Comparison of ENCODE assay signal across 1 cellular context in genomic region chr14:54567224-54567633, GRCh38.
A peak's percentile ranks its signal among the peaks of the same experiment; 100 is the strongest.
TF ChIP-seq lines count a peak whose summit lies in the region.

No MANE protein-coding gene starts in this region.

TF ChIP-seq in HepG2, 621 proteins besides CTCF, POLR2A, EP300 and RAD21 (continued from another document and continues in another):
- TF ChIP-seq, protein P1, sequence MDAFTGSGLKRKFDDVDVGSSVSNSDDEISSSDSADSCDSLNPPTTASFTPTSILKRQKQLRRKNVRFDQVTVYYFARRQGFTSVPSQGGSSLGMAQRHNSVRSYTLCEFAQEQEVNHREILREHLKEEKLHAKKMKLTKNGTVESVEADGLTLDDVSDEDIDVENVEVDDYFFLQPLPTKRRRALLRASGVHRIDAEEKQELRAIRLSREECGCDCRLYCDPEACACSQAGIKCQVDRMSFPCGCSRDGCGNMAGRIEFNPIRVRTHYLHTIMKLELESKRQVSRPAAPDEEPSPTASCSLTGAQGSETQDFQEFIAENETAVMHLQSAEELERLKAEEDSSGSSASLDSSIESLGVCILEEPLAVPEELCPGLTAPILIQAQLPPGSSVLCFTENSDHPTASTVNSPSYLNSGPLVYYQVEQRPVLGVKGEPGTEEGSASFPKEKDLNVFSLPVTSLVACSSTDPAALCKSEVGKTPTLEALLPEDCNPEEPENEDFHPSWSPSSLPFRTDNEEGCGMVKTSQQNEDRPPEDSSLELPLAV (CRISPR knock-in tag; conservative IDR thresholded peaks at IDR 0.05; ENCODE audit: low read depth): no peak
- TF ChIP-seq PCBP1 (IDR thresholded peaks at IDR 0.05; ENCODE audit: borderline replicate concordance, low read depth, low read length): no peak
- TF ChIP-seq SKI (IDR thresholded peaks at IDR 0.05; ENCODE audit: partially characterized antibody): no peak
- TF ChIP-seq ZNF672 (CRISPR knock-in tag; IDR thresholded peaks at IDR 0.05): no peak
- TF ChIP-seq ZNF878 (CRISPR knock-in tag; IDR thresholded peaks at IDR 0.05): no peak
- no peak for TF ChIP-seq ZMYM4 (CRISPR knock-in tag; IDR thresholded peaks at IDR 0.05)
- no peak for TF ChIP-seq SP1 (IDR thresholded peaks at IDR 0.05)
- TF ChIP-seq SP1 (CRISPR knock-in tag; IDR thresholded peaks at IDR 0.05): no peak
- no peak for TF ChIP-seq ZFP37 (CRISPR knock-in tag; IDR thresholded peaks at IDR 0.05; ENCODE audit: borderline replicate concordance)
- no peak for TF ChIP-seq CSRNP1 (CRISPR knock-in tag; IDR thresholded peaks at IDR 0.05)
- TF ChIP-seq, protein P2, sequence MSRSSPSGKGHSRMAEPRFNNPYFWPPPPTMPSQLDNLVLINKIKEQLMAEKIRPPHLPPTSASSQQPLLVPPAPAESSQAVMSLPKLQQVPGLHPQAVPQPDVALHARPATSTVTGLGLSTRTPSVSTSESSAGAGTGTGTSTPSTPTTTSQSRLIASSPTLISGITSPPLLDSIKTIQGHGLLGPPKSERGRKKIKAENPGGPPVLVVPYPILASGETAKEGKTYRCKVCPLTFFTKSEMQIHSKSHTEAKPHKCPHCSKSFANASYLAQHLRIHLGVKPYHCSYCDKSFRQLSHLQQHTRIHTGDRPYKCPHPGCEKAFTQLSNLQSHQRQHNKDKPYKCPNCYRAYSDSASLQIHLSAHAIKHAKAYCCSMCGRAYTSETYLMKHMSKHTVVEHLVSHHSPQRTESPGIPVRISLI (CRISPR knock-in tag; IDR thresholded peaks at IDR 0.05; ENCODE audit: borderline replicate concordance): no peak
- TF ChIP-seq, protein P3, sequence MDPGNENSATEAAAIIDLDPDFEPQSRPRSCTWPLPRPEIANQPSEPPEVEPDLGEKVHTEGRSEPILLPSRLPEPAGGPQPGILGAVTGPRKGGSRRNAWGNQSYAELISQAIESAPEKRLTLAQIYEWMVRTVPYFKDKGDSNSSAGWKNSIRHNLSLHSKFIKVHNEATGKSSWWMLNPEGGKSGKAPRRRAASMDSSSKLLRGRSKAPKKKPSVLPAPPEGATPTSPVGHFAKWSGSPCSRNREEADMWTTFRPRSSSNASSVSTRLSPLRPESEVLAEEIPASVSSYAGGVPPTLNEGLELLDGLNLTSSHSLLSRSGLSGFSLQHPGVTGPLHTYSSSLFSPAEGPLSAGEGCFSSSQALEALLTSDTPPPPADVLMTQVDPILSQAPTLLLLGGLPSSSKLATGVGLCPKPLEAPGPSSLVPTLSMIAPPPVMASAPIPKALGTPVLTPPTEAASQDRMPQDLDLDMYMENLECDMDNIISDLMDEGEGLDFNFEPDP (CRISPR knock-in tag; conservative IDR thresholded peaks at IDR 0.05): 0 out of 2 replicates have a peak, but pooled peaks have one; percentile 37
- TF ChIP-seq GABPB1 (CRISPR knock-in tag; IDR thresholded peaks at IDR 0.05): peak; percentile 21; the same call in 1 of the 2 replicates
- TF ChIP-seq NONO (IDR thresholded peaks at IDR 0.05): no peak
- no peak for TF ChIP-seq NONO (CRISPR knock-in tag; conservative IDR thresholded peaks at IDR 0.05)
- TF ChIP-seq ZNF577 (CRISPR knock-in tag; IDR thresholded peaks at IDR 0.05; ENCODE audit: borderline replicate concordance, low read depth): no peak
- no peak for TF ChIP-seq RNF219 (CRISPR knock-in tag; IDR thresholded peaks at IDR 0.05)
- 0 out of 2 replicates have a peak, but pooled peaks have one; percentile 28 for TF ChIP-seq HNRNPL (IDR thresholded peaks at IDR 0.05; ENCODE audit: low read depth, low read length)
- no peak for TF ChIP-seq ARHGAP35 (CRISPR knock-in tag; IDR thresholded peaks at IDR 0.05; ENCODE audit: borderline replicate concordance)
- no peak for TF ChIP-seq JDP2 (CRISPR knock-in tag; IDR thresholded peaks at IDR 0.05; ENCODE audit: borderline replicate concordance)
- no peak for TF ChIP-seq FOSL1 (CRISPR knock-in tag; IDR thresholded peaks at IDR 0.05; ENCODE audit: borderline replicate concordance)
- TF ChIP-seq ASH2L (IDR thresholded peaks at IDR 0.05; ENCODE audit: insufficient read length, low read depth, low read length): peak; percentile 75
- no peak for TF ChIP-seq SIX1 (CRISPR knock-in tag; IDR thresholded peaks at IDR 0.05; ENCODE audit: borderline replicate concordance)
- no peak for TF ChIP-seq ZNF225 (CRISPR knock-in tag; IDR thresholded peaks at IDR 0.05)
- TF ChIP-seq ZSCAN20 (CRISPR knock-in tag; IDR thresholded peaks at IDR 0.05; ENCODE audit: borderline replicate concordance): no peak
- TF ChIP-seq, protein P4, sequence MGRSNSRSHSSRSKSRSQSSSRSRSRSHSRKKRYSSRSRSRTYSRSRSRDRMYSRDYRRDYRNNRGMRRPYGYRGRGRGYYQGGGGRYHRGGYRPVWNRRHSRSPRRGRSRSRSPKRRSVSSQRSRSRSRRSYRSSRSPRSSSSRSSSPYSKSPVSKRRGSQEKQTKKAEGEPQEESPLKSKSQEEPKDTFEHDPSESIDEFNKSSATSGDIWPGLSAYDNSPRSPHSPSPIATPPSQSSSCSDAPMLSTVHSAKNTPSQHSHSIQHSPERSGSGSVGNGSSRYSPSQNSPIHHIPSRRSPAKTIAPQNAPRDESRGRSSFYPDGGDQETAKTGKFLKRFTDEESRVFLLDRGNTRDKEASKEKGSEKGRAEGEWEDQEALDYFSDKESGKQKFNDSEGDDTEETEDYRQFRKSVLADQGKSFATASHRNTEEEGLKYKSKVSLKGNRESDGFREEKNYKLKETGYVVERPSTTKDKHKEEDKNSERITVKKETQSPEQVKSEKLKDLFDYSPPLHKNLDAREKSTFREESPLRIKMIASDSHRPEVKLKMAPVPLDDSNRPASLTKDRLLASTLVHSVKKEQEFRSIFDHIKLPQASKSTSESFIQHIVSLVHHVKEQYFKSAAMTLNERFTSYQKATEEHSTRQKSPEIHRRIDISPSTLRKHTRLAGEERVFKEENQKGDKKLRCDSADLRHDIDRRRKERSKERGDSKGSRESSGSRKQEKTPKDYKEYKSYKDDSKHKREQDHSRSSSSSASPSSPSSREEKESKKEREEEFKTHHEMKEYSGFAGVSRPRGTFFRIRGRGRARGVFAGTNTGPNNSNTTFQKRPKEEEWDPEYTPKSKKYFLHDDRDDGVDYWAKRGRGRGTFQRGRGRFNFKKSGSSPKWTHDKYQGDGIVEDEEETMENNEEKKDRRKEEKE (IDR thresholded peaks at IDR 0.05): no peak
- no peak for TF ChIP-seq ZGPAT (CRISPR knock-in tag; IDR thresholded peaks at IDR 0.05)
- no peak for TF ChIP-seq ZNF329 (CRISPR knock-in tag; IDR thresholded peaks at IDR 0.05; ENCODE audit: low read depth)
- no peak for TF ChIP-seq CREB1 (IDR thresholded peaks at IDR 0.05)
- TF ChIP-seq CREB1 (CRISPR knock-in tag; IDR thresholded peaks at IDR 0.05): no peak
- no peak for TF ChIP-seq ZBTB46 (CRISPR knock-in tag; IDR thresholded peaks at IDR 0.05; ENCODE audit: borderline replicate concordance)
- TF ChIP-seq EHMT2 (IDR thresholded peaks at IDR 0.05; ENCODE audit: borderline replicate concordance, low read depth, low read length): no peak
- no peak for TF ChIP-seq ZBTB7A (CRISPR knock-in tag; IDR thresholded peaks at IDR 0.05)
- TF ChIP-seq ZBTB33 (CRISPR knock-in tag; IDR thresholded peaks at IDR 0.05): no peak
- TF ChIP-seq, protein P5, sequence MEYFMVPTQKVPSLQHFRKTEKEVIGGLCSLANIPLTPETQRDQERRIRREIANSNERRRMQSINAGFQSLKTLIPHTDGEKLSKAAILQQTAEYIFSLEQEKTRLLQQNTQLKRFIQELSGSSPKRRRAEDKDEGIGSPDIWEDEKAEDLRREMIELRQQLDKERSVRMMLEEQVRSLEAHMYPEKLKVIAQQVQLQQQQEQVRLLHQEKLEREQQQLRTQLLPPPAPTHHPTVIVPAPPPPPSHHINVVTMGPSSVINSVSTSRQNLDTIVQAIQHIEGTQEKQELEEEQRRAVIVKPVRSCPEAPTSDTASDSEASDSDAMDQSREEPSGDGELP (IDR thresholded peaks at IDR 0.05; ENCODE audit: borderline replicate concordance, low read depth): no peak
- no peak for TF ChIP-seq THYN1 (CRISPR knock-in tag; IDR thresholded peaks at IDR 0.05; ENCODE audit: borderline replicate concordance, low read depth)
- TF ChIP-seq TRAFD1 (CRISPR knock-in tag; IDR thresholded peaks at IDR 0.05; ENCODE audit: borderline replicate concordance): no peak
- TF ChIP-seq, protein P6, sequence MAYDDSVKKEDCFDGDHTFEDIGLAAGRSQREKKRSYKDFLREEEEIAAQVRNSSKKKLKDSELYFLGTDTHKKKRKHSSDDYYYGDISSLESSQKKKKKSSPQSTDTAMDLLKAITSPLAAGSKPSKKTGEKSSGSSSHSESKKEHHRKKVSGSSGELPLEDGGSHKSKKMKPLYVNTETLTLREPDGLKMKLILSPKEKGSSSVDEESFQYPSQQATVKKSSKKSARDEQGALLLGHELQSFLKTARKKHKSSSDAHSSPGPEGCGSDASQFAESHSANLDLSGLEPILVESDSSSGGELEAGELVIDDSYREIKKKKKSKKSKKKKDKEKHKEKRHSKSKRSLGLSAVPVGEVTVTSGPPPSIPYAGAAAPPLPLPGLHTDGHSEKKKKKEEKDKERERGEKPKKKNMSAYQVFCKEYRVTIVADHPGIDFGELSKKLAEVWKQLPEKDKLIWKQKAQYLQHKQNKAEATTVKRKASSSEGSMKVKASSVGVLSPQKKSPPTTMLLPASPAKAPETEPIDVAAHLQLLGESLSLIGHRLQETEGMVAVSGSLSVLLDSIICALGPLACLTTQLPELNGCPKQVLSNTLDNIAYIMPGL (CRISPR knock-in tag; IDR thresholded peaks at IDR 0.05; ENCODE audit: borderline replicate concordance in 1 of 2, low read depth in 1 of 2): peak in 1 of 2 experiments; percentile 7; a peak in 1 of 4 replicates
- no peak for TF ChIP-seq ZNF567 (CRISPR knock-in tag; IDR thresholded peaks at IDR 0.05; ENCODE audit: borderline replicate concordance)
